In genomic region chr12:113980537-113981337, GRCh38 we compare ENCODE assay signal across 8 cellular contexts. TPM values are rescaled to one million over a fixed set of nuclear protein-coding genes. Genes with fewer than 3 reads are reported as not detected.
A peak's percentile ranks its signal among the peaks of the same experiment; 100 is the strongest.
DNase-seq lines count a peak whose midpoint lies in the region; ATAC-seq and TF ChIP-seq lines count a peak whose summit lies in the region.

No MANE protein-coding gene starts in this region.

- peaks cover 55% of the 10 kb centered on the region for H3K27me3 Mint-ChIP-seq in activated T-cell treated with anti-CD3 and anti-CD28 coated beads, Interleukin-2, amount 50 U/mL, for 24 hours

- TF ChIP-seq CTCF in OCI-LY7 (conservative IDR thresholded peaks at IDR 0.05; ENCODE audit: low read length) = peak; percentile 98
- TF ChIP-seq CTCF in body of pancreas (IDR thresholded peaks at IDR 0.05) = peak; percentile 80 to 94 (median 92)

- no peaks in the 10 kb centered on the region for H3K79me2 ChIP-seq in OCI-LY7 (ENCODE audit: insufficient read depth, low read depth, low read length)

- intact Hi-C loops in OCI-LY7 (cut with micrococcal nuclease; ENCODE audit: unreplicated experiment) = loop anchor here (1.0 kb wide), 1 partner anchor 528 kb away; no protein-coding TSS in a partner anchor
- intact Hi-C loops in body of pancreas (cut with DNase I) = loop anchor here (10.0 kb wide), 1 partner anchor 524 kb away; no protein-coding TSS in a partner anchor

- H3K4me3 ChIP-seq in OCI-LY7 (ENCODE audit: low read depth, low read length, poor library complexity, severe bottlenecking) (no peak overlapping the region), body of pancreas (no peak overlapping the region)

- H3K9me3 Mint-ChIP-seq in activated T-cell treated with anti-CD3 and anti-CD28 coated beads, Interleukin-2, amount 50 U/mL, for 24 hours = no peaks in the 10 kb centered on the region

- H3K9me3 ChIP-seq in OCI-LY7 (ENCODE audit: low read length) (no peaks in the 10 kb centered on the region), body of pancreas (no peaks in the 10 kb centered on the region)

- H3K4me1 ChIP-seq in OCI-LY7 (ENCODE audit: insufficient read depth, low read length, poor library complexity, severe bottlenecking) (no peaks in the 10 kb centered on the region), body of pancreas (no peaks in the 10 kb centered on the region)

- H2AFZ ChIP-seq in OCI-LY7 (ENCODE audit: low read length) = 0 out of 2 replicates have a peak overlapping the region, but pooled peaks have one; percentile 13

- no peaks in the 10 kb centered on the region for H3K36me3 ChIP-seq in OCI-LY7 (ENCODE audit: insufficient read depth, low read length)
- H3K36me3 ChIP-seq in body of pancreas (replicated peaks in 1 of 2; ENCODE audit: insufficient read depth in 1 of 2, low read depth in 2 of 2) = no peaks in the 10 kb centered on the region

- no peaks in the 10 kb centered on the region for H3K9me2 ChIP-seq in OCI-LY7 (ENCODE audit: insufficient read depth, low read length)

- POLR2A ChIA-PET in OCI-LY7 (lab: Charles Lee) = interaction anchor here (0.5 kb wide), 1 partner anchor 15 kb away, joined by 3 read pairs; no protein-coding TSS in a partner anchor

- no peak overlapping the region for H3K4me2 ChIP-seq in OCI-LY7 (ENCODE audit: low read length)

- DNase-seq in activated T-cell treated with anti-CD3 and anti-CD28 coated beads, Interleukin-2, amount 50 U/mL, for 24 hours = peak; percentile 39
- DNase-seq in activated T-cell treated with anti-CD3 and anti-CD28 coated beads for 4 hours (no peak), LHCN-M2 (ENCODE audit: low read depth) (peak; percentile 47), OCI-LY7 (ENCODE audit: low spot score) (peak; percentile 66), body of pancreas (peak; percentile 42 to 57 (median 43)), iPS-NIHi11 (ENCODE audit: low spot score) (peak; percentile 69)
- peak; percentile 24 to 37 for DNase-seq in stimulated activated CD4-positive, alpha-beta T cell treated with anti-CD3 and anti-CD28 coated beads, Interleukin-2, amount 100 ng/mL, for 24 hours

- peaks cover 0 to 16% of the 10 kb centered on the region in 2 donors for H3K27me3 ChIP-seq in body of pancreas

- peak; percentile 76 for ATAC-seq in body of pancreas
- no peak for ATAC-seq in GM19395 (IDR thresholded peaks at IDR 0.05; ENCODE audit: unreplicated experiment)

- no peak for TF ChIP-seq POLR2A in body of pancreas (IDR thresholded peaks at IDR 0.05)

- H3K27ac Mint-ChIP-seq in activated T-cell treated with anti-CD3 and anti-CD28 coated beads, Interleukin-2, amount 50 U/mL, for 24 hours = no peak overlapping the region

- no peak overlapping the region for H3K27ac ChIP-seq in OCI-LY7 (ENCODE audit: low read depth, low read length, poor library complexity, severe bottlenecking)
- H3K27ac ChIP-seq in body of pancreas = no peak overlapping the region

- CTCF ChIA-PET in OCI-LY7 (lab: Charles Lee; ENCODE audit: unreplicated experiment) = interaction anchor here (0.5 to 0.6 kb wide), 2 partner anchors 191 to 507 kb away, joined by 3 read pairs; no protein-coding TSS in a partner anchor

- 6 to 9% methylated on average over 12 of the region's 12 CpGs for WGBS in body of pancreas, 2 donors

- H3K36me3 Mint-ChIP-seq in activated T-cell treated with anti-CD3 and anti-CD28 coated beads, Interleukin-2, amount 50 U/mL, for 24 hours (ENCODE audit: low read depth) = no peaks in the 10 kb centered on the region

- no peaks in the 10 kb centered on the region for H4K20me1 ChIP-seq in OCI-LY7 (ENCODE audit: insufficient read depth, low read length)

- no peaks in the 10 kb centered on the region for H3K4me1 Mint-ChIP-seq in activated T-cell treated with anti-CD3 and anti-CD28 coated beads, Interleukin-2, amount 50 U/mL, for 24 hours (ENCODE audit: low read depth)

- H3K4me3 Mint-ChIP-seq in activated T-cell treated with anti-CD3 and anti-CD28 coated beads, Interleukin-2, amount 50 U/mL, for 24 hours = no peak overlapping the region

- no TSS peak for BruUV-seq in OCI-LY7 (replicated peaks; lab: Mats Ljungman, UMichigan)

RNA-seq across cellular contexts. Expression of gene RBM19, which starts 14.6 kb away (rescaled TPM):
- total RNA-seq in LHCN-M2 (2014; rRNA removed) (18.4 and 26.3 TPM in 2 replicates), OCI-LY7 (2022) (37.7 and 46.2 TPM in 2 replicates), body of pancreas (10 to 100 TPM; 18.4 to 36.3 TPM)
- 15.2 TPM for polyA plus RNA-seq in LHCN-M2 (2012)
- total RNA-seq in OCI-LY7 (2014; rRNA removed; shearing (Covaris generic)) = 30.8 and 37.8 TPM in 2 replicates
